ENCODE assay signal across 15 cellular contexts in genomic region chr11:57336856-57337255, GRCh38. TPM values are rescaled to one million over a fixed set of nuclear protein-coding genes. Genes with fewer than 3 reads are reported as not detected.
DNase-seq lines count a peak whose midpoint lies in the region; ATAC-seq, FAIRE-seq and TF ChIP-seq lines count a peak whose summit lies in the region.
"Not testable (repeated sequence)": the region's sequence is repeated elsewhere in the genome, so short reads cannot be mapped to it uniquely, and the experiment has no call there.
"Had no signal": no experiment of that assay in that cellular context is flagged by ENCODE, and none has a peak within 500 bp of the region (broad histone marks: within the 10 kb centered on the region; RNA-seq: fewer than 3 reads in every experiment).

No MANE protein-coding gene starts in this region.

- peaks cover 11% of the 10 kb centered on the region for H3K27me3 Mint-ChIP-seq in IgD-negative memory B cell
- H3K27me3 Mint-ChIP-seq in T-cell; activated CD8-positive, alpha-beta T cell treated with anti-CD3 and anti-CD28 coated beads, Interleukin-2, amount 10 ng/mL, durations not matched to agents 7 days and 5 days (ENCODE audit: low read depth); activated naive CD8-positive, alpha-beta T cell treated with anti-CD3 and anti-CD28 coated beads, Interleukin-2, amount 50 U/mL, for 24 hours; type B pancreatic cell: not testable (repeated sequence)
- peaks cover 12% of the 10 kb centered on the region for H3K27me3 Mint-ChIP-seq in neural progenitor cell (ENCODE audit: insufficient read depth, low read depth)

- not testable (repeated sequence) for ATAC-seq in T-cell (replicated peaks in 1 of 4); activated CD8-positive, alpha-beta T cell treated with anti-CD3 and anti-CD28 coated beads, Interleukin-2, amount 10 ng/mL, durations not matched to agents 7 days and 5 days; activated naive CD8-positive, alpha-beta T cell treated with anti-CD3 and anti-CD28 coated beads, Interleukin-2, amount 50 U/mL, for 24 hours; HepG2

- H3K27ac Mint-ChIP-seq in IgD-negative memory B cell (peak overlapping the region in 2 of 3 donors; percentile 72 to 99), T-cell (peak overlapping the region; percentile 98 to 99), neural progenitor cell (peak overlapping the region; percentile 99), type B pancreatic cell (peak overlapping the region; percentile 98)
- not testable (repeated sequence) for H3K27ac Mint-ChIP-seq in activated CD8-positive, alpha-beta T cell treated with anti-CD3 and anti-CD28 coated beads, Interleukin-2, amount 10 ng/mL, durations not matched to agents 7 days and 5 days
- peak overlapping the region; percentile 98 for H3K27ac Mint-ChIP-seq in activated naive CD8-positive, alpha-beta T cell treated with anti-CD3 and anti-CD28 coated beads, Interleukin-2, amount 50 U/mL, for 24 hours

- not testable (repeated sequence) for BruUV-seq in HepG2 (replicated peaks; lab: Mats Ljungman, UMichigan)

- H3K36me3 Mint-ChIP-seq in IgD-negative memory B cell, type B pancreatic cell: not testable (repeated sequence)
- H3K36me3 Mint-ChIP-seq in T-cell (peaks cover 21% of the 10 kb centered on the region), neural progenitor cell (peaks cover 26% of the 10 kb centered on the region)
- H3K36me3 Mint-ChIP-seq in activated CD8-positive, alpha-beta T cell treated with anti-CD3 and anti-CD28 coated beads, Interleukin-2, amount 10 ng/mL, durations not matched to agents 7 days and 5 days (ENCODE audit: low read depth): peaks cover 28% of the 10 kb centered on the region
- peaks cover 28% of the 10 kb centered on the region for H3K36me3 Mint-ChIP-seq in activated naive CD8-positive, alpha-beta T cell treated with anti-CD3 and anti-CD28 coated beads, Interleukin-2, amount 50 U/mL, for 24 hours (ENCODE audit: low read depth)

- not testable (repeated sequence) for TF ChIP-seq POLR2A in HepG2 (IDR thresholded peaks at IDR 0.05; ENCODE audit: insufficient read depth in 1 of 2, low read depth in 2 of 2, low read length in 2 of 2)

- not testable (repeated sequence) for FAIRE-seq in HepG2 (lab: Jason Lieb, UNC)

- POLR2A ChIA-PET in T-cell (lab: Charles Lee) (interaction anchor here (0.6 to 2.3 kb wide), 4 partner anchors 11 to 1135 kb away, joined by 3 to 10 read pairs (median 4); partner anchors contain the start of gene TNKS1BP1 (in 1 of the 2)), HepG2 (lab: Yijun Ruan, JAX) (interaction anchor here (0.9 to 1.8 kb wide), 2 partner anchors 25 to 162 kb away, joined by 3 read pairs; no protein-coding TSS in a partner anchor)
- POLR2A ChIA-PET in activated CD8-positive, alpha-beta T cell treated with anti-CD3 and anti-CD28 coated beads, Interleukin-2, amount 10 ng/mL, durations not matched to agents 7 days and 5 days (lab: Charles Lee): interaction anchor here (2.2 to 3.5 kb wide), 2 partner anchors 12 to 16 kb away, joined by 9 to 55 read pairs; partner anchors contain the start of gene TNKS1BP1

- 71% methylated on average over 6 of the region's 6 CpGs for WGBS in HepG2 (ENCODE audit: low lambda C conversion rate)

- not testable (repeated sequence) for TF ChIP-seq EP300 in HepG2 (IDR thresholded peaks at IDR 0.05; ENCODE audit: low read depth in 2 of 2, low read length in 2 of 2); HepG2 (CRISPR knock-in tag; IDR thresholded peaks at IDR 0.05; ENCODE audit: borderline replicate concordance)

- peaks cover 26 to 35% (median 29%) of the 10 kb centered on the region in 10 experiments for H3K4me1 ChIP-seq in BLaER1 treated with 17β-estradiol and CSF1 and Interleukin-3, amounts not matched to agents 10 nM and 100 nM
- H3K4me1 ChIP-seq in HepG2 (ENCODE audit: insufficient read depth, low read length) (peaks cover 50% of the 10 kb centered on the region), neural progenitor cell (peaks cover 44% of the 10 kb centered on the region)

- H3K4me2 ChIP-seq in BLaER1 treated with 17β-estradiol and CSF1 and Interleukin-3, amounts not matched to agents 10 nM and 100 nM: peak overlapping the region in 9 of 11 experiments; percentile 75 to 90 (median 82); a peak in 17 of 22 replicates
- not testable (repeated sequence) for H3K4me2 ChIP-seq in HepG2 (ENCODE audit: low read depth, low read length); neural progenitor cell

- TF ChIP-seq CTCF in HepG2 (CRISPR knock-in tag; IDR thresholded peaks at IDR 0.05); neural progenitor cell (IDR thresholded peaks at IDR 0.05); type B pancreatic cell (conservative IDR thresholded peaks at IDR 0.05): not testable (repeated sequence)

- H3K36me3 ChIP-seq in BLaER1 treated with 17β-estradiol and CSF1 and Interleukin-3, amounts not matched to agents 10 nM and 100 nM: peaks cover 23 to 28% (median 27%) of the 10 kb centered on the region in 11 experiments
- H3K36me3 ChIP-seq in HepG2 (replicated peaks in 1 of 2; ENCODE audit: control insufficient read depth in 1 of 2, insufficient read depth in 2 of 2, low read length in 2 of 2): peaks cover 12 to 19% of the 10 kb centered on the region in 2 experiments
- H3K36me3 ChIP-seq in neural progenitor cell: not testable (repeated sequence)

- not testable (repeated sequence) for DNase-seq in T-cell; activated CD8-positive, alpha-beta T cell treated with anti-CD3 and anti-CD28 coated beads, Interleukin-2, amount 10 ng/mL, durations not matched to agents 7 days and 5 days; activated naive CD8-positive, alpha-beta T cell treated with anti-CD3 and anti-CD28 coated beads, Interleukin-2, amount 50 U/mL, for 24 hours; HepG2 (ENCODE audit: low spot score); neural progenitor cell (ENCODE audit: low spot score); type B pancreatic cell (ENCODE audit: extremely low spot score, unreplicated experiment)

- H2AFZ ChIP-seq in HepG2 (ENCODE audit: low read length): peak overlapping the region; percentile 37
- H2AFZ ChIP-seq in neural progenitor cell (replicated peaks): not testable (repeated sequence)

- intact Hi-C loops in HepG2 (cut with micrococcal nuclease; ENCODE audit: unreplicated experiment): loop anchor here (5.0 kb wide), 1 partner anchor 45 kb away; no protein-coding TSS in a partner anchor

- peaks cover 15 to 21% (median 21%) of the 10 kb centered on the region in 3 donors for H3K4me1 Mint-ChIP-seq in IgD-negative memory B cell
- H3K4me1 Mint-ChIP-seq in T-cell: peaks cover 29 to 33% (median 30%) of the 10 kb centered on the region in 3 donors
- H3K4me1 Mint-ChIP-seq in activated CD8-positive, alpha-beta T cell treated with anti-CD3 and anti-CD28 coated beads, Interleukin-2, amount 10 ng/mL, durations not matched to agents 7 days and 5 days (ENCODE audit: low read depth): peaks cover 32% of the 10 kb centered on the region
- peaks cover 41% of the 10 kb centered on the region for H3K4me1 Mint-ChIP-seq in activated naive CD8-positive, alpha-beta T cell treated with anti-CD3 and anti-CD28 coated beads, Interleukin-2, amount 50 U/mL, for 24 hours
- H3K4me1 Mint-ChIP-seq in neural progenitor cell: peaks cover 47% of the 10 kb centered on the region
- H3K4me1 Mint-ChIP-seq in type B pancreatic cell (ENCODE audit: unreplicated experiment): peaks cover 49% of the 10 kb centered on the region

- peaks cover 0 to 28% (median 13%) of the 10 kb centered on the region in 11 experiments; a peak in 11 of 22 replicates for H4K20me1 ChIP-seq in BLaER1 treated with 17β-estradiol and CSF1 and Interleukin-3, amounts not matched to agents 10 nM and 100 nM
- not testable (repeated sequence) for H4K20me1 ChIP-seq in HepG2 (ENCODE audit: insufficient read depth, low read length); neural progenitor cell (ENCODE audit: low read depth)

- CTCF ChIA-PET in T-cell (lab: Charles Lee): interaction anchor here (1.0 to 2.6 kb wide), 3 partner anchors 9 to 308 kb away, joined by 3 to 15 read pairs (median 4); no protein-coding TSS in a partner anchor
- CTCF ChIA-PET in activated CD8-positive, alpha-beta T cell treated with anti-CD3 and anti-CD28 coated beads, Interleukin-2, amount 10 ng/mL, durations not matched to agents 7 days and 5 days (lab: Charles Lee): interaction anchor here (0.9 to 2.9 kb wide), 3 partner anchors 9 to 304 kb away, joined by 3 to 14 read pairs (median 6); no protein-coding TSS in a partner anchor
- CTCF ChIA-PET in HepG2 (lab: Yijun Ruan, JAX; ENCODE audit: low intra/inter-chr PET ratio, low total read pairs): not testable (repeated sequence)

- H3K79me2 ChIP-seq in HepG2 (ENCODE audit: insufficient read depth, low read length) (peaks cover 32% of the 10 kb centered on the region), neural progenitor cell (ENCODE audit: low read depth) (peaks cover 39% of the 10 kb centered on the region)

- H3K27me3 ChIP-seq in BLaER1 treated with 17β-estradiol and CSF1 and Interleukin-3, amounts not matched to agents 10 nM and 100 nM; neural progenitor cell: not testable (repeated sequence)
- peaks cover 0 to 16% of the 10 kb centered on the region in 2 experiments; a peak in 2 of 5 replicates for H3K27me3 ChIP-seq in HepG2 (ENCODE audit: control insufficient read depth in 1 of 2, insufficient read depth in 2 of 2, low read length in 2 of 2)

- TF ChIP-seq RAD21 in HepG2 (CRISPR knock-in tag; IDR thresholded peaks at IDR 0.05): not testable (repeated sequence)

- peak overlapping the region in 6 of 11 experiments; percentile 88 to 95 (median 93); a peak in 8 of 22 replicates for H3K9ac ChIP-seq in BLaER1 treated with 17β-estradiol and CSF1 and Interleukin-3, amounts not matched to agents 10 nM and 100 nM
- not testable (repeated sequence) for H3K9ac ChIP-seq in HepG2 (ENCODE audit: insufficient read depth, low read depth, low read length); neural progenitor cell

- H3K9me3 ChIP-seq in BLaER1 treated with 17β-estradiol and CSF1 and Interleukin-3, amounts not matched to agents 10 nM and 100 nM (replicated peaks in 1 of 11); HepG2 (ENCODE audit: low read length); neural progenitor cell (ENCODE audit: low read depth): not testable (repeated sequence)

- peaks cover 14% of the 10 kb centered on the region for H3F3A ChIP-seq in neural progenitor cell (ENCODE audit: low read depth)

- in situ Hi-C loops in HepG2 (cut with HindIII; ENCODE audit: extremely low pct_ligation_motif_present, low pct_unique_long_range_greater_than_20kb): not testable (repeated sequence)

- not testable (repeated sequence) for H3K9me3 Mint-ChIP-seq in IgD-negative memory B cell; T-cell; activated CD8-positive, alpha-beta T cell treated with anti-CD3 and anti-CD28 coated beads, Interleukin-2, amount 10 ng/mL, durations not matched to agents 7 days and 5 days (ENCODE audit: insufficient read depth); activated naive CD8-positive, alpha-beta T cell treated with anti-CD3 and anti-CD28 coated beads, Interleukin-2, amount 50 U/mL, for 24 hours; neural progenitor cell; type B pancreatic cell

- H3K4me3 Mint-ChIP-seq in IgD-negative memory B cell: peak overlapping the region in 2 of 4 donors; percentile 27 to 84
- peak overlapping the region; percentile 82 to 91 (median 88) for H3K4me3 Mint-ChIP-seq in T-cell
- peak overlapping the region; percentile 92 for H3K4me3 Mint-ChIP-seq in activated CD8-positive, alpha-beta T cell treated with anti-CD3 and anti-CD28 coated beads, Interleukin-2, amount 10 ng/mL, durations not matched to agents 7 days and 5 days
- peak overlapping the region; percentile 92 for H3K4me3 Mint-ChIP-seq in activated naive CD8-positive, alpha-beta T cell treated with anti-CD3 and anti-CD28 coated beads, Interleukin-2, amount 50 U/mL, for 24 hours
- H3K4me3 Mint-ChIP-seq in neural progenitor cell: peak overlapping the region; percentile 94
- H3K4me3 Mint-ChIP-seq in type B pancreatic cell: peak overlapping the region; percentile 95

- peak overlapping the region in 7 of 11 experiments; percentile 87 to 93 (median 90); a peak in 6 of 22 replicates for H3K27ac ChIP-seq in BLaER1 treated with 17β-estradiol and CSF1 and Interleukin-3, amounts not matched to agents 10 nM and 100 nM
- H3K27ac ChIP-seq in HepG2 (ENCODE audit: extremely low read length, insufficient read depth, low read length); neural progenitor cell: not testable (repeated sequence)

- H3K4me3 ChIP-seq in BLaER1 treated with 17β-estradiol and CSF1 and Interleukin-3, amounts not matched to agents 10 nM and 100 nM; HepG2 (replicated peaks in 1 of 3; ENCODE audit: insufficient read depth in 1 of 3, low read depth in 2 of 3, low read length in 3 of 3); neural progenitor cell: not testable (repeated sequence)

RNA-seq across cellular contexts. Expression of gene SSRP1, which starts 1.2 kb away (rescaled TPM):
- polyA plus RNA-seq in IgD-negative memory B cell (34.0 TPM), HepG2 (2011; rRNA removed) (86.4 and 93.6 TPM in 2 replicates)
- total RNA-seq in T-cell (10 to 100 TPM; 50.2 to 78.1 (median 75.7) TPM), HepG2 (2016; rRNA removed; fragmentation: Illumina TruSeq; extraction: Trizol) (129 and 175 TPM in 2 replicates), neural progenitor cell (ENCODE audit: low replicate concordance) (186 and 222 TPM in 2 replicates), type B pancreatic cell (ENCODE audit: low replicate concordance) (108 and 164 TPM in 2 replicates)
- total RNA-seq in activated CD8-positive, alpha-beta T cell treated with anti-CD3 and anti-CD28 coated beads, Interleukin-2, amount 10 ng/mL, durations not matched to agents 7 days and 5 days: 100 to 1,000 TPM; 185 to 191 TPM
- 39.5 and 48.1 TPM in 2 replicates for total RNA-seq in HepG2 (2016; cell fraction: cytosol; rRNA removed; fragmentation: Illumina TruSeq; extraction: Trizol; ENCODE audit: low read depth)
- 132 and 160 TPM in 2 replicates for total RNA-seq in HepG2 (2016; cell fraction: insoluble cytoplasmic fraction; rRNA removed; fragmentation: Illumina TruSeq; extraction: Trizol)
- 80.0 and 85.8 TPM in 2 replicates for total RNA-seq in HepG2 (2016; cell fraction: membrane; rRNA removed; fragmentation: Illumina TruSeq; extraction: Trizol)
- 62.2 and 67.3 TPM in 2 replicates for total RNA-seq in HepG2 (2016; cell fraction: nucleus; rRNA removed; fragmentation: Illumina TruSeq; extraction: Trizol)
- polyA plus RNA-seq in HepG2 (2011; cell fraction: cytosol; rRNA removed): 92.2 and 107 TPM in 2 replicates
- polyA plus RNA-seq in HepG2 (2011; cell fraction: nucleus; rRNA removed): 43.4 and 45.7 TPM in 2 replicates
- polyA plus RNA-seq in HepG2 (2012): 66.6 and 80.8 TPM in 2 replicates
- 42.7 and 45.8 TPM in 2 replicates for polyA plus RNA-seq in HepG2 (2016; cell fraction: cytosol; fragmentation: Illumina TruSeq; extraction: Trizol; ENCODE audit: low read depth)
- polyA plus RNA-seq in HepG2 (2016; cell fraction: insoluble cytoplasmic fraction; fragmentation: Illumina TruSeq; extraction: Trizol; ENCODE audit: low read depth): 210 and 213 TPM in 2 replicates
- polyA plus RNA-seq in HepG2 (2016; cell fraction: membrane; fragmentation: Illumina TruSeq; extraction: Trizol; ENCODE audit: low read depth): 68.1 and 80.7 TPM in 2 replicates
- 109 and 126 TPM in 2 replicates for polyA plus RNA-seq in HepG2 (2016; cell fraction: nucleus; fragmentation: Illumina TruSeq; extraction: Trizol; ENCODE audit: insufficient read depth, low read depth)
- 177 and 420 TPM in 2 replicates for polyA minus RNA-seq in HepG2 (2011; rRNA and poly(A)+ RNA removed; ENCODE audit: low replicate concordance)
- polyA minus RNA-seq in HepG2 (2011; cell fraction: cytosol; rRNA and poly(A)+ RNA removed): 65.8 and 69.2 TPM in 2 replicates
- polyA minus RNA-seq in HepG2 (2011; cell fraction: nucleus; rRNA and poly(A)+ RNA removed): 20.9 and 25.1 TPM in 2 replicates

RNA-seq across cellular contexts. Expression of gene P2RX3, which starts 1.3 kb away (rescaled TPM):
- polyA plus RNA-seq in IgD-negative memory B cell (not detected), HepG2 (2011; rRNA removed) (0.08 and 0.20 TPM in 2 replicates)
- total RNA-seq in T-cell (not detected), HepG2 (2016; rRNA removed; fragmentation: Illumina TruSeq; extraction: Trizol) (not detected in 2 replicates), neural progenitor cell (ENCODE audit: low replicate concordance) (1.5 and 2.4 TPM in 2 replicates), type B pancreatic cell (ENCODE audit: low replicate concordance) (0.52 and 4.0 TPM in 2 replicates)
- not detected for total RNA-seq in activated CD8-positive, alpha-beta T cell treated with anti-CD3 and anti-CD28 coated beads, Interleukin-2, amount 10 ng/mL, durations not matched to agents 7 days and 5 days
- total RNA-seq in HepG2 (2016; cell fraction: cytosol; rRNA removed; fragmentation: Illumina TruSeq; extraction: Trizol; ENCODE audit: low read depth): not detected in 2 replicates
- total RNA-seq in HepG2 (2016; cell fraction: insoluble cytoplasmic fraction; rRNA removed; fragmentation: Illumina TruSeq; extraction: Trizol): not detected in 2 replicates
- total RNA-seq in HepG2 (2016; cell fraction: membrane; rRNA removed; fragmentation: Illumina TruSeq; extraction: Trizol): not detected in 2 replicates
- not detected in 2 replicates for total RNA-seq in HepG2 (2016; cell fraction: nucleus; rRNA removed; fragmentation: Illumina TruSeq; extraction: Trizol)
- polyA plus RNA-seq in HepG2 (2011; cell fraction: cytosol; rRNA removed): 0.05 and 0.13 TPM in 2 replicates
- polyA plus RNA-seq in HepG2 (2011; cell fraction: nucleus; rRNA removed): 0.31 and 0.35 TPM in 2 replicates
- polyA plus RNA-seq in HepG2 (2012): 0.13 TPM in 1 of 2 replicates, not detected in the other
- not detected in 2 replicates for polyA plus RNA-seq in HepG2 (2016; cell fraction: cytosol; fragmentation: Illumina TruSeq; extraction: Trizol; ENCODE audit: low read depth)
- polyA plus RNA-seq in HepG2 (2016; cell fraction: insoluble cytoplasmic fraction; fragmentation: Illumina TruSeq; extraction: Trizol; ENCODE audit: low read depth): not detected in 2 replicates
- not detected in 2 replicates for polyA plus RNA-seq in HepG2 (2016; cell fraction: membrane; fragmentation: Illumina TruSeq; extraction: Trizol; ENCODE audit: low read depth)
- not detected in 2 replicates for polyA plus RNA-seq in HepG2 (2016; cell fraction: nucleus; fragmentation: Illumina TruSeq; extraction: Trizol; ENCODE audit: insufficient read depth, low read depth)
- 0.21 TPM in 1 of 2 replicates, not detected in the other for polyA minus RNA-seq in HepG2 (2011; rRNA and poly(A)+ RNA removed; ENCODE audit: low replicate concordance)
- not detected in 2 replicates for polyA minus RNA-seq in HepG2 (2011; cell fraction: cytosol; rRNA and poly(A)+ RNA removed)
- 0.26 TPM in 1 of 2 replicates, not detected in the other for polyA minus RNA-seq in HepG2 (2011; cell fraction: nucleus; rRNA and poly(A)+ RNA removed)
- total RNA-seq: Calu3 had no signal
- polyA plus RNA-seq: keratinocyte had no signal

RNA-seq across cellular contexts. Expression of gene TNKS1BP1, which starts 12.1 kb away (rescaled TPM):
- polyA plus RNA-seq in IgD-negative memory B cell: 5.5 TPM
- total RNA-seq in T-cell: 10 to 100 TPM; 13.9 to 22.9 (median 18.9) TPM
- 10 to 100 TPM; 10.5 to 10.9 TPM for total RNA-seq in activated CD8-positive, alpha-beta T cell treated with anti-CD3 and anti-CD28 coated beads, Interleukin-2, amount 10 ng/mL, durations not matched to agents 7 days and 5 days
- 12.2 and 13.7 TPM in 2 replicates for total RNA-seq in HepG2 (2016; rRNA removed; fragmentation: Illumina TruSeq; extraction: Trizol)
- total RNA-seq in HepG2 (2016; cell fraction: cytosol; rRNA removed; fragmentation: Illumina TruSeq; extraction: Trizol; ENCODE audit: low read depth): 1.2 and 1.4 TPM in 2 replicates
- total RNA-seq in HepG2 (2016; cell fraction: insoluble cytoplasmic fraction; rRNA removed; fragmentation: Illumina TruSeq; extraction: Trizol): 9.9 and 16.7 TPM in 2 replicates
- 1.9 and 3.6 TPM in 2 replicates for total RNA-seq in HepG2 (2016; cell fraction: membrane; rRNA removed; fragmentation: Illumina TruSeq; extraction: Trizol)
- total RNA-seq in HepG2 (2016; cell fraction: nucleus; rRNA removed; fragmentation: Illumina TruSeq; extraction: Trizol): 19.5 and 21.4 TPM in 2 replicates
- polyA plus RNA-seq in HepG2 (2011; rRNA removed): 15.0 and 15.5 TPM in 2 replicates
- 6.7 and 7.0 TPM in 2 replicates for polyA plus RNA-seq in HepG2 (2011; cell fraction: cytosol; rRNA removed)
- polyA plus RNA-seq in HepG2 (2011; cell fraction: nucleus; rRNA removed): 64.2 and 69.6 TPM in 2 replicates
- polyA plus RNA-seq in HepG2 (2012): 17.3 and 21.8 TPM in 2 replicates
- polyA plus RNA-seq in HepG2 (2016; cell fraction: cytosol; fragmentation: Illumina TruSeq; extraction: Trizol; ENCODE audit: low read depth): 0.26 and 1.5 TPM in 2 replicates
- 13.8 and 16.2 TPM in 2 replicates for polyA plus RNA-seq in HepG2 (2016; cell fraction: insoluble cytoplasmic fraction; fragmentation: Illumina TruSeq; extraction: Trizol; ENCODE audit: low read depth)
- 2.1 and 3.5 TPM in 2 replicates for polyA plus RNA-seq in HepG2 (2016; cell fraction: membrane; fragmentation: Illumina TruSeq; extraction: Trizol; ENCODE audit: low read depth)
- polyA plus RNA-seq in HepG2 (2016; cell fraction: nucleus; fragmentation: Illumina TruSeq; extraction: Trizol; ENCODE audit: insufficient read depth, low read depth): 46.6 and 51.1 TPM in 2 replicates
- 33.6 and 51.4 TPM in 2 replicates for polyA minus RNA-seq in HepG2 (2011; rRNA and poly(A)+ RNA removed; ENCODE audit: low replicate concordance)
- polyA minus RNA-seq in HepG2 (2011; cell fraction: cytosol; rRNA and poly(A)+ RNA removed): 7.7 and 9.8 TPM in 2 replicates
- polyA minus RNA-seq in HepG2 (2011; cell fraction: nucleus; rRNA and poly(A)+ RNA removed): 22.8 and 23.6 TPM in 2 replicates
- total RNA-seq in neural progenitor cell (ENCODE audit: low replicate concordance): 11.7 and 45.1 TPM in 2 replicates
- 122 and 166 TPM in 2 replicates for total RNA-seq in type B pancreatic cell (ENCODE audit: low replicate concordance)

RNA-seq across cellular contexts. Expression of gene PRG3, which starts 44.1 kb away (rescaled TPM):
- not detected for polyA plus RNA-seq in IgD-negative memory B cell
- not detected for total RNA-seq in T-cell
- not detected for total RNA-seq in activated CD8-positive, alpha-beta T cell treated with anti-CD3 and anti-CD28 coated beads, Interleukin-2, amount 10 ng/mL, durations not matched to agents 7 days and 5 days
- not detected in 2 replicates for total RNA-seq in HepG2 (2016; rRNA removed; fragmentation: Illumina TruSeq; extraction: Trizol)
- total RNA-seq in HepG2 (2016; cell fraction: cytosol; rRNA removed; fragmentation: Illumina TruSeq; extraction: Trizol; ENCODE audit: low read depth): not detected in 2 replicates
- not detected in 2 replicates for total RNA-seq in HepG2 (2016; cell fraction: insoluble cytoplasmic fraction; rRNA removed; fragmentation: Illumina TruSeq; extraction: Trizol)
- total RNA-seq in HepG2 (2016; cell fraction: membrane; rRNA removed; fragmentation: Illumina TruSeq; extraction: Trizol): not detected in 2 replicates
- not detected in 2 replicates for total RNA-seq in HepG2 (2016; cell fraction: nucleus; rRNA removed; fragmentation: Illumina TruSeq; extraction: Trizol)
- not detected in 2 replicates for polyA plus RNA-seq in HepG2 (2011; rRNA removed)
- polyA plus RNA-seq in HepG2 (2011; cell fraction: cytosol; rRNA removed): not detected in 2 replicates
- not detected in 2 replicates for polyA plus RNA-seq in HepG2 (2011; cell fraction: nucleus; rRNA removed)
- not detected in 2 replicates for polyA plus RNA-seq in HepG2 (2012)
- polyA plus RNA-seq in HepG2 (2016; cell fraction: cytosol; fragmentation: Illumina TruSeq; extraction: Trizol; ENCODE audit: low read depth): not detected in 2 replicates
- not detected in 2 replicates for polyA plus RNA-seq in HepG2 (2016; cell fraction: insoluble cytoplasmic fraction; fragmentation: Illumina TruSeq; extraction: Trizol; ENCODE audit: low read depth)
- polyA plus RNA-seq in HepG2 (2016; cell fraction: membrane; fragmentation: Illumina TruSeq; extraction: Trizol; ENCODE audit: low read depth): not detected in 2 replicates
- not detected in 2 replicates for polyA plus RNA-seq in HepG2 (2016; cell fraction: nucleus; fragmentation: Illumina TruSeq; extraction: Trizol; ENCODE audit: insufficient read depth, low read depth)
- polyA minus RNA-seq in HepG2 (2011; rRNA and poly(A)+ RNA removed; ENCODE audit: low replicate concordance): not detected in 2 replicates
- not detected in 2 replicates for polyA minus RNA-seq in HepG2 (2011; cell fraction: cytosol; rRNA and poly(A)+ RNA removed)
- not detected in 2 replicates for polyA minus RNA-seq in HepG2 (2011; cell fraction: nucleus; rRNA and poly(A)+ RNA removed)
- total RNA-seq in neural progenitor cell (ENCODE audit: low replicate concordance): not detected in 2 replicates
- not detected in 2 replicates for total RNA-seq in type B pancreatic cell (ENCODE audit: low replicate concordance)
- total RNA-seq: Calu3, left ventricle myocardium superior, right lobe of liver, testis, uterus had no signal
- polyA plus RNA-seq: A549, keratinocyte had no signal

RNA-seq across cellular contexts. Expression of gene PRG2, which starts 53.6 kb away (rescaled TPM):
- not detected for polyA plus RNA-seq in IgD-negative memory B cell
- total RNA-seq in T-cell: under 1 TPM in 4 of 5 donors, not detected in 1; 0.33 to 0.72 (median 0.39) TPM
- under 1 TPM in 1 of 2 experiments, not detected in 1; 0.26 TPM for total RNA-seq in activated CD8-positive, alpha-beta T cell treated with anti-CD3 and anti-CD28 coated beads, Interleukin-2, amount 10 ng/mL, durations not matched to agents 7 days and 5 days
- not detected in 2 replicates for total RNA-seq in HepG2 (2016; rRNA removed; fragmentation: Illumina TruSeq; extraction: Trizol)
- total RNA-seq in HepG2 (2016; cell fraction: cytosol; rRNA removed; fragmentation: Illumina TruSeq; extraction: Trizol; ENCODE audit: low read depth): not detected in 2 replicates
- total RNA-seq in HepG2 (2016; cell fraction: insoluble cytoplasmic fraction; rRNA removed; fragmentation: Illumina TruSeq; extraction: Trizol): not detected in 2 replicates
- total RNA-seq in HepG2 (2016; cell fraction: membrane; rRNA removed; fragmentation: Illumina TruSeq; extraction: Trizol): not detected in 2 replicates
- total RNA-seq in HepG2 (2016; cell fraction: nucleus; rRNA removed; fragmentation: Illumina TruSeq; extraction: Trizol): not detected in 2 replicates
- not detected in 2 replicates for polyA plus RNA-seq in HepG2 (2011; rRNA removed)
- 0.05 TPM in 1 of 2 replicates, not detected in the other for polyA plus RNA-seq in HepG2 (2011; cell fraction: cytosol; rRNA removed)
- polyA plus RNA-seq in HepG2 (2011; cell fraction: nucleus; rRNA removed): not detected in 2 replicates
- polyA plus RNA-seq in HepG2 (2012): not detected in 2 replicates
- not detected in 2 replicates for polyA plus RNA-seq in HepG2 (2016; cell fraction: cytosol; fragmentation: Illumina TruSeq; extraction: Trizol; ENCODE audit: low read depth)
- polyA plus RNA-seq in HepG2 (2016; cell fraction: insoluble cytoplasmic fraction; fragmentation: Illumina TruSeq; extraction: Trizol; ENCODE audit: low read depth): not detected in 2 replicates
- polyA plus RNA-seq in HepG2 (2016; cell fraction: membrane; fragmentation: Illumina TruSeq; extraction: Trizol; ENCODE audit: low read depth): not detected in 2 replicates
- polyA plus RNA-seq in HepG2 (2016; cell fraction: nucleus; fragmentation: Illumina TruSeq; extraction: Trizol; ENCODE audit: insufficient read depth, low read depth): not detected in 2 replicates
- polyA minus RNA-seq in HepG2 (2011; rRNA and poly(A)+ RNA removed; ENCODE audit: low replicate concordance): not detected in 2 replicates
- polyA minus RNA-seq in HepG2 (2011; cell fraction: cytosol; rRNA and poly(A)+ RNA removed): not detected in 2 replicates
- not detected in 2 replicates for polyA minus RNA-seq in HepG2 (2011; cell fraction: nucleus; rRNA and poly(A)+ RNA removed)
- not detected in 2 replicates for total RNA-seq in neural progenitor cell (ENCODE audit: low replicate concordance)
- total RNA-seq in type B pancreatic cell (ENCODE audit: low replicate concordance): not detected in 2 replicates
- total RNA-seq: Calu3, left ventricle myocardium superior, testis had no signal
- polyA plus RNA-seq: A549 had no signal
